23 cellular contexts compared by ENCODE assay signal in the genomic region with DNA sequence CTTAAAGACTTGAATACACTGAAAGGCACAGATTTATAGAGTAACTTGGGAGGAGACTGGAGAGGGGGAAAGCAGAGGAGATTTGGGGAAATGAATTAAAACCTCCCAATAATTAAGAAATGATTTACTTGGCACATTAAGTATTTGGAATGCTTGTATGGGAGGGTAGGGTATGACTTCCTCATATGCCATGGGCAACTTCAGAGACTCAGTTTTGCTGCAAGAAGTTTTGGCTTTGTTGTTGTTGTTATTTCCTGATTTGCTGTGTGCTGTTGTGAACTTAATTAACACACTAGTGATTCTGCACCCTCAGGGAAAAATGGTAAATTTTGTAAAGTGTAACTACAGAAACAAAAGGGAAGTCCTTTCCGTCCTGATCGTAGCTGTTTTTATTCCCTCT.
"Had no signal": no experiment of that assay in that cellular context is flagged by ENCODE, and none has a peak within 500 bp of the region (broad histone marks: within the 10 kb centered on the region; RNA-seq: fewer than 3 reads in every experiment).

No MANE protein-coding gene starts in this region.

- H3K36me3 ChIP-seq: esophagus muscularis mucosa, gastroesophageal sphincter, heart left ventricle, left lung, prostate gland, sigmoid colon, spleen, thoracic aorta, tibial nerve, upper lobe of left lung had no signal

- H3K36me3 Mint-ChIP-seq: naive thymus-derived CD8-positive, alpha-beta T cell; stimulated activated memory B cell treated with anti-CD40 and anti-IgM and Interleukin-4, amounts not matched to agents 10 μg/mL and 1 μg/mL and 100 μg/mL, for 72 hours had no signal

- H3K4me2 ChIP-seq: hepatocyte had no signal

- DNase-seq: cerebellar nuclear complex; effector memory CD4-positive, alpha-beta T cell; foreskin keratinocyte; heart left ventricle; kidney; left cardiac atrium; left lung; mesenchymal stem cell; naive thymus-derived CD8-positive, alpha-beta T cell; right cardiac atrium; sigmoid colon; spleen; stimulated activated CD4-positive, alpha-beta T cell treated with anti-CD3 and anti-CD28 coated beads, Interleukin-4, amount 100 ng/mL, for 4 hours; stimulated activated naive CD8-positive, alpha-beta T cell treated with anti-CD3 and anti-CD28 coated beads, Interleukin-15, Interleukin-2, amounts not matched to agents 100 U/mL and 50 U/mL, for 24 hours; substantia nigra; upper lobe of left lung had no signal

- H3K9me3 Mint-ChIP-seq: naive thymus-derived CD8-positive, alpha-beta T cell had no signal

- H2AFZ ChIP-seq: hepatocyte had no signal

- H3K27ac Mint-ChIP-seq: naive thymus-derived CD8-positive, alpha-beta T cell; stimulated activated memory B cell treated with anti-CD40 and anti-IgM and Interleukin-4, amounts not matched to agents 10 μg/mL and 1 μg/mL and 100 μg/mL, for 72 hours had no signal

- H3K4me3 Mint-ChIP-seq: naive thymus-derived CD8-positive, alpha-beta T cell; stimulated activated memory B cell treated with anti-CD40 and anti-IgM and Interleukin-4, amounts not matched to agents 10 μg/mL and 1 μg/mL and 100 μg/mL, for 72 hours had no signal

- H3K27me3 ChIP-seq: esophagus muscularis mucosa, foreskin keratinocyte, gastroesophageal sphincter, hepatocyte, left lung, sigmoid colon, tibial nerve, upper lobe of left lung had no signal

- H3K79me2 ChIP-seq: hepatocyte had no signal

- H3K27ac ChIP-seq: esophagus muscularis mucosa, foreskin keratinocyte, gastroesophageal sphincter, heart left ventricle, hepatocyte, left lung, prostate gland, sigmoid colon, spleen, thoracic aorta, upper lobe of left lung had no signal

- H3K9me3 ChIP-seq: esophagus muscularis mucosa, gastroesophageal sphincter, heart left ventricle, left lung, prostate gland, sigmoid colon, spleen, thoracic aorta, tibial nerve, upper lobe of left lung had no signal

- H3K4me3 ChIP-seq: esophagus muscularis mucosa, gastroesophageal sphincter, heart left ventricle, hepatocyte, left lung, prostate gland, sigmoid colon, spleen, thoracic aorta, tibial nerve, upper lobe of left lung had no signal

- H3K4me1 ChIP-seq: left lung, prostate gland, spleen had no signal
